In the genomic region with DNA sequence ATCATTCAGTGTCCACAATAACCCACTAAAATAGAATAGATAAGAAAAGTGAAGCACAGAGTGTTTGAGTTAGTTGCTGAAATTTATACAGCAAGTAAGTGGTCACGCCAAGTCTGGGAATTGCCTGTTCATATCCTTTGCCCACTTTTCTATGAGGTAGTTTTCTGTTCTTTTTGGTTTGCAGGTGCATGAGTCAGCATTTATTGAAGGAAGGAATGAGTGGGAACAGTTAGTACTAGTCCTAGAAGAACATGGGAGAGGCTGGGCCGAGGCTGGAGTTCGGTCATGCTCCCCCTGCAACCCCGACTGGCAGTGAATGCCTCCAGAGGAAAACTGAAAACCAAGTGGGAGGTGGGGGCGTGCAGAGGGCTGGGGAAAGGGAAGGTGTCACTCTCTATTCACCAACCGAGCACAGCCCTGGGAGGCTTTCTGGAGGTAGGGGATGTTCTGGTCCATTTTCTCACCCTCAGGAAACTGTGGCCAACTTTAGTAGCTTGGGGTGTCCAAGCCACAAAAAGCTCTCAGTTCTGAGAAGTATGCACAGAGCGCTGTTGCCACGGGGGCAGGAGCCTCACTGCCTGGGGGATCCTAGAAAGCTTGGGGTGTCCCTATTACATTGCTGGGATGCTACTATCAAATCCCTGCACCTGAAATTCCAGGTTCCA, we compare ENCODE assay signal across 2 cellular contexts.
A peak's percentile ranks its signal among the peaks of the same experiment; 100 is the strongest.
TF ChIP-seq lines count a peak whose summit lies in the region.

No MANE protein-coding gene starts in this region.

TF ChIP-seq in HepG2, 621 proteins besides CTCF, POLR2A, EP300 and RAD21:
- TF ChIP-seq NFE2L2 (IDR thresholded peaks at IDR 0.05; ENCODE audit: low read length): peak; percentile 91
- TF ChIP-seq ARNTL (CRISPR knock-in tag; IDR thresholded peaks at IDR 0.05): no peak
- peak; percentile 94 to 95 for TF ChIP-seq MAFK (conservative IDR thresholded peaks at IDR 0.05 in 1 of 2, IDR thresholded peaks at IDR 0.05 in 1 of 2; ENCODE audit: low read length in 2 of 2)
- peak; percentile 89 for TF ChIP-seq MAFF (IDR thresholded peaks at IDR 0.05; ENCODE audit: low read depth, low read length)
TF ChIP-seq in HepG2: peak in this region for 3.

TF ChIP-seq in H1, 55 proteins besides CTCF, POLR2A, EP300 and RAD21:
- TF ChIP-seq ZNF274 (IDR thresholded peaks at IDR 0.05; ENCODE audit: borderline replicate concordance, extremely low read depth, low read length) (no peak), RXRA (IDR thresholded peaks at IDR 0.05; ENCODE audit: insufficient read depth, low read depth, low read length) (no peak), YY1 (IDR thresholded peaks at IDR 0.05; ENCODE audit: low read depth, low read length) (no peak), PHF8 (conservative IDR thresholded peaks at IDR 0.05; ENCODE audit: low read depth, low read length) (no peak), SRF (IDR thresholded peaks at IDR 0.05; ENCODE audit: low read depth, low read length) (no peak), MAFK (IDR thresholded peaks at IDR 0.05; ENCODE audit: low read depth, low read length) (peak; percentile 34; the same call in 1 of the 2 replicates), TCF12 (IDR thresholded peaks at IDR 0.05; ENCODE audit: low read depth, low read length) (no peak), SAP30 (IDR thresholded peaks at IDR 0.05; ENCODE audit: insufficient read depth, insufficient replicate concordance, low read length) (no peak), BACH1 (IDR thresholded peaks at IDR 0.05; ENCODE audit: low read length) (peak; percentile 38; the same call in 1 of the 2 replicates), CEBPB (IDR thresholded peaks at IDR 0.05; ENCODE audit: low read depth, low read length) (no peak), TAF1 (IDR thresholded peaks at IDR 0.05; ENCODE audit: low read depth, low read length) (no peak), SP1 (IDR thresholded peaks at IDR 0.05; ENCODE audit: low read depth, low read length) (no peak), HDAC6 (IDR thresholded peaks at IDR 0.05; ENCODE audit: low read depth, low read length) (no peak)
- TF ChIP-seq, protein P1, sequence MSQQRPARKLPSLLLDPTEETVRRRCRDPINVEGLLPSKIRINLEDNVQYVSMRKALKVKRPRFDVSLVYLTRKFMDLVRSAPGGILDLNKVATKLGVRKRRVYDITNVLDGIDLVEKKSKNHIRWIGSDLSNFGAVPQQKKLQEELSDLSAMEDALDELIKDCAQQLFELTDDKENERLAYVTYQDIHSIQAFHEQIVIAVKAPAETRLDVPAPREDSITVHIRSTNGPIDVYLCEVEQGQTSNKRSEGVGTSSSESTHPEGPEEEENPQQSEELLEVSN (IDR thresholded peaks at IDR 0.05): no peak
TF ChIP-seq in H1: peak in this region for 2.
